In genomic region chr1:33400153-33400552, GRCh38 we compare ENCODE assay signal across 1 cellular context.
TF ChIP-seq lines count a peak whose summit lies in the region.

No MANE protein-coding gene starts in this region.

TF ChIP-seq in IMR-90, 13 proteins besides CTCF, POLR2A, EP300 and RAD21 (continued from another document):
- TF ChIP-seq MAFK (IDR thresholded peaks at IDR 0.05; ENCODE audit: low read depth, low read length): no peak
- no peak for TF ChIP-seq RCOR1 (IDR thresholded peaks at IDR 0.05; ENCODE audit: insufficient replicate concordance, low read length)
TF ChIP-seq in IMR-90: peak in this region for 0.
